ENCODE assay signal across 22 cellular contexts in the genomic region with DNA sequence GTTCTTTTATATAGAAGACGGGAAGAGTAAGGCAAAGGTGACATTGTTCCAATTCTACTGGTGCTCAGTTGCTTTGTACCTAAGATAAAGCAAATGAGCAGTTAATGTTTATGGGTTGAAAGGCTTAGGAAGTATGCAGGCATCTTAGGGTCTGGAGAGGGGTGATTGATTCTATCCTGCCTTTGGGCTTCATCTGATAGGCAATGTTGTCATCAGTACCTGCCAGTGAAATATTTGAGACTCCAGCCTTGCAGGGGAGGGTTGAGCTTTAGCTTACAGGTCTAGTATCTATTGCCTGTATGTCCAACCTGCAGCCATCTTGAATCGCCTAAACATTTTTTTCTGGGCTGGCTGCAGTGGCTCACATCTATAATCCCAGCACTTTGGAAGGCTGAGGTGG. TPM values are rescaled to one million over a fixed set of nuclear protein-coding genes. Genes with fewer than 3 reads are reported as not detected.
DNase-seq lines count a peak whose midpoint lies in the region; ATAC-seq, FAIRE-seq and TF ChIP-seq lines count a peak whose summit lies in the region.
"Had no signal": no experiment of that assay in that cellular context is flagged by ENCODE, and none has a peak within 500 bp of the region (broad histone marks: within the 10 kb centered on the region; RNA-seq: fewer than 3 reads in every experiment).

No MANE protein-coding gene starts in this region.

- POLR2A ChIA-PET in H1 (lab: Charles Lee; ENCODE audit: partially characterized antibody), result interaction anchor here (0.7 to 3.2 kb wide), 4 partner anchors 9 to 14 kb away, joined by 3 to 22 read pairs (median 10); a partner anchor contains a TSS

- no peak overlapping the region for H2BK15ac ChIP-seq in H1 (ENCODE audit: low read length)
- H2BK15ac ChIP-seq in mesendoderm (replicated peaks; ENCODE audit: low read depth), result no peak overlapping the region

- H3K4me1 ChIP-seq in HUES48 (ENCODE audit: control insufficient read depth, insufficient read depth, low read length) (peaks cover 29% of the 10 kb centered on the region), H1 (replicated peaks in 1 of 4; ENCODE audit: control insufficient read depth in 3 of 4, insufficient read depth in 4 of 4, low read length in 3 of 4) (peaks cover 11 to 25% (median 16%) of the 10 kb centered on the region in 4 experiments), mesendoderm (ENCODE audit: control insufficient read depth, low read depth, low read length) (peaks cover 15% of the 10 kb centered on the region), trophoblast cell (ENCODE audit: control insufficient read depth in 1 of 2, insufficient read depth in 2 of 2, low read length in 2 of 2) (peaks cover 0 to 10% of the 10 kb centered on the region in 2 experiments)
- H3K4me1 ChIP-seq: A549, SJCRH30 had no signal

- 74% methylated on average over 2 of the region's 2 CpGs; no CpG with 5 or more reads in 1 of the 2 experiments for WGBS in H1 (ENCODE audit: extremely low coverage in 1 of 2, insufficient coverage in 1 of 2, insufficient read length in 1 of 2, insufficient replicate concordance in 2 of 2, low coverage in 1 of 2, low lambda C conversion rate in 2 of 2, missing lambda C conversion rate in 1 of 2), 2 experiments
- whole genome bisulfite sequencing in mesendoderm (ENCODE audit: extremely low coverage, insufficient coverage, low lambda C conversion rate), result no CpG with 5 or more reads among the region's 2 CpGs
- no CpG with 5 or more reads among the region's 2 CpGs for WGBS in trophoblast cell (ENCODE audit: extremely low coverage, insufficient coverage, insufficient read length)

- H3K27me3 ChIP-seq in HUES48 (ENCODE audit: control insufficient read depth, insufficient read depth, low read length) (no peaks in the 10 kb centered on the region), H1 (replicated peaks in 1 of 4; ENCODE audit: control insufficient read depth in 3 of 4, extremely low read depth in 1 of 4, insufficient read depth in 3 of 4, low read length in 3 of 4) (no peaks in the 10 kb centered on the region), mesendoderm (ENCODE audit: insufficient read depth, low read length, poor library complexity) (no peaks in the 10 kb centered on the region), trophoblast cell (ENCODE audit: insufficient read depth, low read length) (no peaks in the 10 kb centered on the region)
- H3K27me3 ChIP-seq: BE2C, SJCRH30 had no signal

- no peaks in the 10 kb centered on the region for H4K20me1 ChIP-seq in H1 (replicated peaks in 1 of 2; ENCODE audit: control insufficient read depth in 1 of 2, insufficient read depth in 2 of 2, low read length in 2 of 2)

- H3K79me1 ChIP-seq in H1 (ENCODE audit: low read depth, low read length) (no peaks in the 10 kb centered on the region), mesendoderm (ENCODE audit: low read length) (no peaks in the 10 kb centered on the region), trophoblast cell (ENCODE audit: low read length) (no peaks in the 10 kb centered on the region)

- H3K14ac ChIP-seq in H1 (ENCODE audit: insufficient read length), result no peak overlapping the region
- H3K14ac ChIP-seq in trophoblast cell (ENCODE audit: low read length), result no peak overlapping the region

- TF ChIP-seq RAD21 in H1 (IDR thresholded peaks at IDR 0.05 in 1 of 2, conservative IDR thresholded peaks at IDR 0.05 in 1 of 2; ENCODE audit: low read depth in 2 of 2, low read length in 2 of 2), result no peak

- no peaks in the 10 kb centered on the region for H3K36me3 ChIP-seq in HUES48 (ENCODE audit: control insufficient read depth, insufficient read depth, low read length)
- peaks cover 0 to 2% (median 0%) of the 10 kb centered on the region in 4 experiments; a peak in 1 of 8 replicates for H3K36me3 ChIP-seq in H1 (ENCODE audit: control insufficient read depth in 2 of 4, insufficient read depth in 4 of 4, low read length in 3 of 4)
- H3K36me3 ChIP-seq in mesendoderm (ENCODE audit: control insufficient read depth, insufficient read depth, low read length), result no peaks in the 10 kb centered on the region
- no peaks in the 10 kb centered on the region for H3K36me3 ChIP-seq in trophoblast cell (ENCODE audit: control insufficient read depth in 1 of 2, insufficient read depth in 2 of 2, low read length in 2 of 2)
- H3K36me3 ChIP-seq: BE2C, HAP-1, SJCRH30 had no signal

- H3K4me3 Mint-ChIP-seq in activated CD8-positive, alpha-beta memory T cell treated with anti-CD3 and anti-CD28 coated beads, Interleukin-2, amount 10 ng/mL, durations not matched to agents 7 days and 5 days, result no peak overlapping the region
- H3K4me3 Mint-ChIP-seq: IgD-negative memory B cell had no signal

- peaks cover 44% of the 10 kb centered on the region for H3K27me3 Mint-ChIP-seq in activated CD8-positive, alpha-beta memory T cell treated with anti-CD3 and anti-CD28 coated beads, Interleukin-2, amount 10 ng/mL, durations not matched to agents 7 days and 5 days

- H2BK20ac ChIP-seq in H1 (ENCODE audit: low read length), result peak overlapping the region; percentile 77

- H2AFZ ChIP-seq in H1 (ENCODE audit: low read length) (no peak overlapping the region), trophoblast cell (ENCODE audit: insufficient read depth, low read length, poor library complexity) (no peak overlapping the region)

- CTCF ChIA-PET in H1 (lab: Charles Lee; ENCODE audit: partially characterized antibody), result interaction anchor here (1.2 to 1.4 kb wide), 2 partner anchors 15 to 195 kb away, joined by 4 to 6 read pairs; no protein-coding TSS in a partner anchor
- CTCF ChIA-PET in activated CD8-positive, alpha-beta memory T cell treated with anti-CD3 and anti-CD28 coated beads, Interleukin-2, amount 10 ng/mL, durations not matched to agents 7 days and 5 days (lab: Charles Lee), result no interaction called here

- H3K4ac ChIP-seq in H1 (replicated peaks; ENCODE audit: insufficient read length, low read depth, low read length), result no peak overlapping the region
- H3K4ac ChIP-seq in mesendoderm (ENCODE audit: low read depth, low read length), result peak overlapping the region; percentile 38
- H3K4ac ChIP-seq in trophoblast cell (ENCODE audit: low read depth, low read length), result no peak overlapping the region

- no peak overlapping the region for H3K23ac ChIP-seq in H1 (ENCODE audit: insufficient read length)
- H3K23ac ChIP-seq in mesendoderm (ENCODE audit: low read length), result no peak overlapping the region
- no peak overlapping the region for H3K23ac ChIP-seq in trophoblast cell (ENCODE audit: low read length)

- H3K9me3 ChIP-seq in HUES48 (ENCODE audit: control insufficient read depth, insufficient read depth, low read length) (peaks cover 7% of the 10 kb centered on the region), H1 (ENCODE audit: insufficient read depth in 2 of 2, low read depth in 1 of 2, low read length in 1 of 2) (peaks cover 0 to 6% of the 10 kb centered on the region in 2 experiments; a peak in 1 of 4 replicates), trophoblast cell (ENCODE audit: insufficient read depth, low read depth, low read length) (no peaks in the 10 kb centered on the region)
- H3K9me3 ChIP-seq: A549, HAP-1, SJCRH30 had no signal

- H4K5ac ChIP-seq in H1 (ENCODE audit: insufficient read length, low read depth, low read length) (no peak overlapping the region), mesendoderm (ENCODE audit: low read length) (no peak overlapping the region)

- H4K8ac ChIP-seq in H1 (ENCODE audit: extremely low read depth, insufficient read depth, low read length) (no peak overlapping the region), mesendoderm (ENCODE audit: low read depth, low read length) (no peak overlapping the region), trophoblast cell (ENCODE audit: low read depth, low read length) (no peak overlapping the region)

- H3K4me2 ChIP-seq in H1 (ENCODE audit: insufficient read depth in 1 of 2, low read depth in 2 of 2, low read length in 2 of 2) (peak overlapping the region; percentile 55 to 80), mesendoderm (ENCODE audit: low read length) (no peak overlapping the region), trophoblast cell (ENCODE audit: low read length) (no peak overlapping the region)
- H3K4me2 ChIP-seq: A549 had no signal

- H3K79me2 ChIP-seq in H1 (ENCODE audit: control insufficient read depth in 1 of 2, insufficient read depth in 2 of 2, low read length in 2 of 2) (no peaks in the 10 kb centered on the region), mesendoderm (ENCODE audit: control insufficient read depth, insufficient read depth, low read length) (no peaks in the 10 kb centered on the region), trophoblast cell (ENCODE audit: control insufficient read depth, insufficient read depth, low read length, poor library complexity) (no peaks in the 10 kb centered on the region)

- 0 out of 2 replicates have a peak, but pooled peaks cover 1% of the 10 kb centered on the region for H3K23me2 ChIP-seq in H1 (ENCODE audit: low read depth, low read length)

- no peak overlapping the region for H4K12ac ChIP-seq in trophoblast cell (ENCODE audit: low read depth, low read length)

- H4K91ac ChIP-seq in H1 (replicated peaks; ENCODE audit: insufficient read length, low read length) (peak overlapping the region; percentile 12), trophoblast cell (ENCODE audit: low read depth, low read length) (no peak overlapping the region)

- no peaks in the 10 kb centered on the region for H3K4me1 Mint-ChIP-seq in activated CD8-positive, alpha-beta memory T cell treated with anti-CD3 and anti-CD28 coated beads, Interleukin-2, amount 10 ng/mL, durations not matched to agents 7 days and 5 days
- H3K4me1 Mint-ChIP-seq: IgD-negative memory B cell had no signal

- no peak for TF ChIP-seq EP300 in H1 (IDR thresholded peaks at IDR 0.05; ENCODE audit: borderline replicate concordance in 1 of 2, low read depth in 2 of 2, low read length in 2 of 2)

- H3K9ac ChIP-seq in HUES48 (ENCODE audit: low read depth, low read length), result peak overlapping the region; percentile 16; the same call in 1 of the 2 replicates
- H3K9ac ChIP-seq in H1 (replicated peaks in 1 of 4; ENCODE audit: extremely low read depth in 1 of 4, low read depth in 3 of 4, low read length in 3 of 4), result peak overlapping the region in 1 of 4 experiments; percentile 17; a peak in 2 of 7 replicates
- H3K9ac ChIP-seq in mesendoderm (ENCODE audit: low read length), result no peak overlapping the region
- H3K9ac ChIP-seq in trophoblast cell (ENCODE audit: low read length), result no peak overlapping the region

- H2AK5ac ChIP-seq in H1 (ENCODE audit: low read depth, low read length), result no peak overlapping the region
- no peak overlapping the region for H2AK5ac ChIP-seq in mesendoderm (ENCODE audit: low read length)
- no peak overlapping the region for H2AK5ac ChIP-seq in trophoblast cell (ENCODE audit: low read length)

- no peak for TF ChIP-seq CTCF in H1 (IDR thresholded peaks at IDR 0.05; ENCODE audit: control extremely low read depth in 1 of 3, insufficient read depth in 1 of 3, low read depth in 1 of 3, low read length in 3 of 3)

- H3K56ac ChIP-seq in H1 (replicated peaks; ENCODE audit: insufficient read length, low read depth, low read length) (no peak overlapping the region), mesendoderm (ENCODE audit: low read length) (peak overlapping the region; percentile 35)

- TF ChIP-seq POLR2A in H1 (IDR thresholded peaks at IDR 0.05; ENCODE audit: control extremely low read depth in 1 of 2, low read depth in 2 of 2, low read length in 2 of 2), result no peak

- peak overlapping the region; percentile 85; the same call in 1 of the 2 replicates for H3K18ac ChIP-seq in H1 (ENCODE audit: extremely low read depth, low read length)
- peak overlapping the region; percentile 92 for H3K18ac ChIP-seq in mesendoderm (ENCODE audit: low read length)
- no peak overlapping the region for H3K18ac ChIP-seq in trophoblast cell (ENCODE audit: low read length)

- H3K36me3 Mint-ChIP-seq in activated CD8-positive, alpha-beta memory T cell treated with anti-CD3 and anti-CD28 coated beads, Interleukin-2, amount 10 ng/mL, durations not matched to agents 7 days and 5 days, result no peaks in the 10 kb centered on the region

- FAIRE-seq in H1 (lab: Jason Lieb, UNC), result no peak
- FAIRE-seq: A549, D721Med, RCC 7860 had no signal

- H2BK5ac ChIP-seq in H1 (ENCODE audit: low read depth, low read length) (peak overlapping the region; percentile 16; the same call in 1 of the 2 replicates), mesendoderm (ENCODE audit: low read length) (peak overlapping the region; percentile 84), trophoblast cell (ENCODE audit: low read depth, low read length, poor library complexity) (no peak overlapping the region)

- peak overlapping the region; percentile 28; the same call in 1 of the 2 replicates for H3K4me3 ChIP-seq in HUES48 (ENCODE audit: low read depth, low read length)
- H3K4me3 ChIP-seq in H1 (ENCODE audit: extremely low read depth in 1 of 4, insufficient read depth in 2 of 4, low read depth in 3 of 4, low read length in 4 of 4), result peak overlapping the region in 1 of 4 experiments; percentile 37; a peak in 1 of 8 replicates
- no peak overlapping the region for H3K4me3 ChIP-seq in mesendoderm (ENCODE audit: low read length)
- no peak overlapping the region for H3K4me3 ChIP-seq in trophoblast cell (ENCODE audit: low read depth, low read length)
- H3K4me3 ChIP-seq: A549, HAP-1, SJCRH30 had no signal

- no peaks in the 10 kb centered on the region for H3K9me3 Mint-ChIP-seq in activated CD8-positive, alpha-beta memory T cell treated with anti-CD3 and anti-CD28 coated beads, Interleukin-2, amount 10 ng/mL, durations not matched to agents 7 days and 5 days (ENCODE audit: low read depth)

- H2BK120ac ChIP-seq in H1 (replicated peaks; ENCODE audit: low read depth, low read length), result peak overlapping the region; percentile 99
- H2BK120ac ChIP-seq in mesendoderm (ENCODE audit: low read depth, low read length), result no peak overlapping the region
- no peak overlapping the region for H2BK120ac ChIP-seq in trophoblast cell (ENCODE audit: insufficient read depth, low read length, poor library complexity)

- peak overlapping the region; percentile 89; the same call in 1 of the 2 replicates for H2BK12ac ChIP-seq in H1 (ENCODE audit: low read depth, low read length)
- no peak overlapping the region for H2BK12ac ChIP-seq in trophoblast cell (ENCODE audit: low read length)

- no peak for ATAC-seq in GM19395 (IDR thresholded peaks at IDR 0.05; ENCODE audit: unreplicated experiment)
- no peak for ATAC-seq in activated CD8-positive, alpha-beta memory T cell treated with anti-CD3 and anti-CD28 coated beads, Interleukin-2, amount 10 ng/mL, durations not matched to agents 7 days and 5 days
- ATAC-seq: A549 had no signal

- H3K27ac ChIP-seq in HUES48 (ENCODE audit: low read depth, low read length), result peak overlapping the region; percentile 92
- 0 out of 2 replicates have a peak overlapping the region, but pooled peaks have one; percentile 34 for H3K27ac ChIP-seq in H1 (ENCODE audit: low read depth, low read length)
- H3K27ac ChIP-seq in mesendoderm (ENCODE audit: low read depth, low read length), result peak overlapping the region; percentile 88
- H3K27ac ChIP-seq in trophoblast cell (ENCODE audit: low read depth, low read length), result peak overlapping the region; percentile 3
- H3K27ac ChIP-seq: A549, SJCRH30 had no signal

- no peak overlapping the region for H3K27ac Mint-ChIP-seq in activated CD8-positive, alpha-beta memory T cell treated with anti-CD3 and anti-CD28 coated beads, Interleukin-2, amount 10 ng/mL, durations not matched to agents 7 days and 5 days
- H3K27ac Mint-ChIP-seq: IgD-negative memory B cell had no signal

- DNase-seq in H1 (ENCODE audit: low read depth in 1 of 2, low spot score in 2 of 2) (peak in 1 of 2 experiments; percentile 40), mesendoderm (peak; percentile 75), trophoblast cell (no peak), GM19240 (ENCODE audit: insufficient read length, low spot score) (no peak)
- no peak for DNase-seq in activated CD8-positive, alpha-beta memory T cell treated with anti-CD3 and anti-CD28 coated beads, Interleukin-2, amount 10 ng/mL, durations not matched to agents 7 days and 5 days
- DNase-seq: BE2C, DMS53, GF-D8, MV-4-11, NCI-H1105 treated with DMSO at 0.1 percent for 48 hours, NCI-H2029 treated with DMSO at 0.1 percent for 48 hours, NCI-H2171 treated with DMSO at 0.1 percent for 48 hours, NCI-H524 treated with DMSO at 0.1 percent for 48 hours, OCI-M1, SJCRH30 had no signal

RNA-seq across cellular contexts. Expression of a gene that starts 13.8 kb away (rescaled TPM):
- 113 and 114 TPM in 2 replicates for total RNA-seq in H1 (2021; fragmentation: NEBNext Ultra II Directional; extraction: Animal tissue kit (Norgen Biotek cat#: 25700))
- polyA plus RNA-seq in H1 (2011; rRNA removed), result 57.0 and 91.0 TPM in 2 replicates
- polyA plus RNA-seq in H1 (2011; cell fraction: cytosol; rRNA removed), result 120 TPM
- 49.1 TPM for polyA plus RNA-seq in H1 (2011; cell fraction: nucleus; rRNA removed)
- polyA plus RNA-seq in H1 (2012, experiment 1 of 2), result 144 to 161 TPM (median 149 TPM) in 4 replicates
- polyA plus RNA-seq in H1 (2012, experiment 2 of 2), result 23.4 TPM
- polyA plus RNA-seq in H1 (2013, experiment 1 of 2), result 96.5 TPM
- polyA plus RNA-seq in H1 (2013, experiment 2 of 2), result 110 TPM
- polyA minus RNA-seq in H1 (2011; rRNA and poly(A)+ RNA removed), result 71.6 and 77.0 TPM in 2 replicates
- polyA minus RNA-seq in H1 (2011; cell fraction: cytosol; rRNA and poly(A)+ RNA removed), result 21.8 TPM
- 36.7 TPM for polyA minus RNA-seq in H1 (2011; cell fraction: nucleus; rRNA and poly(A)+ RNA removed)
- polyA plus RNA-seq in mesendoderm (2013, experiment 1 of 2), result 56.9 TPM
- polyA plus RNA-seq in mesendoderm (2013, experiment 2 of 2), result 61.7 TPM
- polyA plus RNA-seq in trophoblast cell (2013), result 156 and 159 TPM in 2 replicates
- total RNA-seq in activated CD8-positive, alpha-beta memory T cell treated with anti-CD3 and anti-CD28 coated beads, Interleukin-2, amount 10 ng/mL, durations not matched to agents 7 days and 5 days, result under 1 TPM; 0.28 to 0.38 TPM
- polyA plus RNA-seq: IgD-negative memory B cell had no signal

Comparison
In these comparisons a context has a peak if more than half of its experiments do, and no peak if none do; other contexts are left out.
1. H3K27ac ChIP-seq: peak in every context shown above with its lines; median percentile 92 in HUES48; 88 in mesendoderm; 34 in H1; 3 in trophoblast cell.
2. H3K4me2 ChIP-seq: peak in H1 (2 of 2); none in mesendoderm (single experiment) and trophoblast cell (single experiment).
3. RNA of a gene that starts 13.8 kb away (total RNA-seq): 113 to 114 TPM in H1; 0.28 to 0.38 TPM in activated CD8-positive, alpha-beta memory T cell treated with anti-CD3 and anti-CD28 coated beads, Interleukin-2, amount 10 ng/mL, durations not matched to agents 7 days and 5 days; every median in the first group is over 10 times any median in the second.